ENCODE assay signal across 19 cellular contexts in genomic region chr3:64008487-64008886, GRCh38. TPM values are rescaled to one million over a fixed set of nuclear protein-coding genes. Genes with fewer than 3 reads are reported as not detected.
A peak's percentile ranks its signal among the peaks of the same experiment; 100 is the strongest.
DNase-seq lines count a peak whose midpoint lies in the region; ATAC-seq, FAIRE-seq and TF ChIP-seq lines count a peak whose summit lies in the region.
"Had no signal": no experiment of that assay in that cellular context is flagged by ENCODE, and none has a peak within 500 bp of the region (broad histone marks: within the 10 kb centered on the region; RNA-seq: fewer than 3 reads in every experiment).

No MANE protein-coding gene starts in this region.

- no peak overlapping the region for H4K5ac ChIP-seq in H1 (ENCODE audit: insufficient read length, low read depth, low read length)

- H3K4me3 ChIP-seq in CD4-positive, alpha-beta memory T cell (ENCODE audit: low read length in 2 of 2) = no peak overlapping the region
- H3K4me3 ChIP-seq in H1 (ENCODE audit: extremely low read depth in 1 of 4, insufficient read depth in 2 of 4, low read depth in 3 of 4, low read length in 4 of 4) = no peak overlapping the region
- no peak overlapping the region for H3K4me3 ChIP-seq in GM23338
- H3K4me3 ChIP-seq: esophagus muscularis mucosa, sigmoid colon had no signal

- no peak overlapping the region for H3K9ac ChIP-seq in H1 (replicated peaks in 1 of 4; ENCODE audit: extremely low read depth in 1 of 4, low read depth in 3 of 4, low read length in 3 of 4)
- H3K9ac ChIP-seq: parathyroid adenoma had no signal

- no peaks in the 10 kb centered on the region for H3K23me2 ChIP-seq in H1 (ENCODE audit: low read depth, low read length)

- H2AK5ac ChIP-seq in H1 (ENCODE audit: low read depth, low read length) = no peak overlapping the region

- no peaks in the 10 kb centered on the region for H3K9me3 Mint-ChIP-seq in CD4-positive, alpha-beta memory T cell
- H3K9me3 Mint-ChIP-seq in nephron (no peaks in the 10 kb centered on the region), natural killer cell (no peaks in the 10 kb centered on the region), GM23338 (no peaks in the 10 kb centered on the region)
- H3K9me3 Mint-ChIP-seq: activated T-cell treated with anti-CD3 and anti-CD28 coated beads, Interleukin-2, amount 50 U/mL, for 72 hours had no signal

- H3K27me3 ChIP-seq in CD4-positive, alpha-beta memory T cell (ENCODE audit: insufficient read depth, low read length) = no peaks in the 10 kb centered on the region
- H3K27me3 ChIP-seq in H1 (replicated peaks in 1 of 4; ENCODE audit: control insufficient read depth in 3 of 4, extremely low read depth in 1 of 4, insufficient read depth in 3 of 4, low read length in 3 of 4) = no peaks in the 10 kb centered on the region
- H3K27me3 ChIP-seq in GM23338 (ENCODE audit: insufficient read depth) = no peaks in the 10 kb centered on the region
- H3K27me3 ChIP-seq: esophagus muscularis mucosa, sigmoid colon had no signal

- H4K91ac ChIP-seq in H1 (replicated peaks; ENCODE audit: insufficient read length, low read length) = no peak overlapping the region

- H3K4ac ChIP-seq in H1 (replicated peaks; ENCODE audit: insufficient read length, low read depth, low read length) = no peak overlapping the region

- peak overlapping the region in 5 of 7 donors; percentile 29 to 84 (median 72) for H3K27ac Mint-ChIP-seq in CD4-positive, alpha-beta memory T cell
- H3K27ac Mint-ChIP-seq in nephron (peak overlapping the region; percentile 6 to 85 (median 63)), natural killer cell (peak overlapping the region in 1 of 2 donors; percentile 58), GM23338 (no peak overlapping the region)

- H2BK120ac ChIP-seq in H1 (replicated peaks; ENCODE audit: low read depth, low read length) = no peak overlapping the region

- no peaks in the 10 kb centered on the region for H3K27me3 Mint-ChIP-seq in CD4-positive, alpha-beta memory T cell
- H3K27me3 Mint-ChIP-seq in nephron (ENCODE audit: low read depth) (no peaks in the 10 kb centered on the region), natural killer cell (ENCODE audit: low read depth in 2 of 2) (no peaks in the 10 kb centered on the region), GM23338 (ENCODE audit: insufficient read depth, low read depth, poor library complexity) (no peaks in the 10 kb centered on the region)

- no peak for FAIRE-seq in H1 (lab: Jason Lieb, UNC)

- H3K4me2 ChIP-seq in H1 (ENCODE audit: insufficient read depth in 1 of 2, low read depth in 2 of 2, low read length in 2 of 2) (no peak overlapping the region), GM23338 (no peak overlapping the region)

- H3K36me3 Mint-ChIP-seq in CD4-positive, alpha-beta memory T cell = peaks cover 42 to 47% of the 10 kb centered on the region in 2 donors
- H3K36me3 Mint-ChIP-seq in nephron (ENCODE audit: low read depth) (peaks cover 50% of the 10 kb centered on the region), natural killer cell (peaks cover 23% of the 10 kb centered on the region), GM23338 (ENCODE audit: low read depth) (peaks cover 43% of the 10 kb centered on the region)

- TF ChIP-seq POLR2A in H1 (IDR thresholded peaks at IDR 0.05; ENCODE audit: control extremely low read depth in 1 of 2, low read depth in 2 of 2, low read length in 2 of 2) = no peak

- POLR2A ChIA-PET in CD4-positive, alpha-beta memory T cell (lab: Charles Lee; ENCODE audit: partially characterized antibody) = interaction anchor here (0.7 to 6.4 kb wide), 8 partner anchors 9 to 45 kb away, joined by 3 to 29 read pairs (median 4); partner anchors contain the start of gene PSMD6
- POLR2A ChIA-PET in H1 (lab: Charles Lee; ENCODE audit: partially characterized antibody) = interaction anchor here (1.3 to 2.7 kb wide), 3 partner anchors 10 to 443 kb away, joined by 3 to 12 read pairs (median 3); no protein-coding TSS in a partner anchor

- ATAC-seq in natural killer cell = no peak
- no peak for ATAC-seq in GM23338
- ATAC-seq: activated T-cell treated with anti-CD3 and anti-CD28 coated beads, Interleukin-2, amount 50 U/mL, for 72 hours; left ventricle myocardium superior had no signal

- no peak overlapping the region for H3K27ac ChIP-seq in CD4-positive, alpha-beta memory T cell (ENCODE audit: low read depth, low read length)
- no peak overlapping the region for H3K27ac ChIP-seq in H1 (ENCODE audit: low read depth, low read length)
- H3K27ac ChIP-seq in GM23338 (ENCODE audit: low read depth) = no peak overlapping the region
- H3K27ac ChIP-seq: parathyroid adenoma had no signal

- H3K4me3 Mint-ChIP-seq in CD4-positive, alpha-beta memory T cell = no peak overlapping the region
- H3K4me3 Mint-ChIP-seq in nephron (no peak overlapping the region), natural killer cell (no peak overlapping the region), GM23338 (no peak overlapping the region)
- H3K4me3 Mint-ChIP-seq: activated T-cell treated with anti-CD3 and anti-CD28 coated beads, Interleukin-2, amount 50 U/mL, for 72 hours had no signal

- peaks cover 0 to 4% of the 10 kb centered on the region in 2 experiments for H4K20me1 ChIP-seq in H1 (replicated peaks in 1 of 2; ENCODE audit: control insufficient read depth in 1 of 2, insufficient read depth in 2 of 2, low read length in 2 of 2)
- H4K20me1 ChIP-seq in GM23338 (replicated peaks; ENCODE audit: insufficient read depth) = peaks cover 4% of the 10 kb centered on the region; the same call in 1 of the 2 replicates

- TF ChIP-seq EP300 in H1 (IDR thresholded peaks at IDR 0.05; ENCODE audit: borderline replicate concordance in 1 of 2, low read depth in 2 of 2, low read length in 2 of 2) = no peak

- H4K8ac ChIP-seq in H1 (ENCODE audit: extremely low read depth, insufficient read depth, low read length) = peak overlapping the region; percentile 64; the same call in 1 of the 2 replicates

- TF ChIP-seq RAD21 in H1 (IDR thresholded peaks at IDR 0.05 in 1 of 2, conservative IDR thresholded peaks at IDR 0.05 in 1 of 2; ENCODE audit: low read depth in 2 of 2, low read length in 2 of 2) = no peak

- H3K36me3 ChIP-seq in CD4-positive, alpha-beta memory T cell (ENCODE audit: insufficient read depth, low read length) = peaks cover 96% of the 10 kb centered on the region
- H3K36me3 ChIP-seq in H1 (ENCODE audit: control insufficient read depth in 2 of 4, insufficient read depth in 4 of 4, low read length in 3 of 4) (peaks cover 22 to 71% (median 52%) of the 10 kb centered on the region in 4 experiments), GM23338 (ENCODE audit: insufficient read depth) (peaks cover 32% of the 10 kb centered on the region; the same call in 1 of the 2 replicates)

- intact Hi-C loops in CD4-positive, alpha-beta memory T cell (cut with micrococcal nuclease) = no loop called here
- intact Hi-C loops in natural killer cell (cut with micrococcal nuclease) = no loop called here

- H3K79me2 ChIP-seq in H1 (ENCODE audit: control insufficient read depth in 1 of 2, insufficient read depth in 2 of 2, low read length in 2 of 2) (no peaks in the 10 kb centered on the region), GM23338 (replicated peaks; ENCODE audit: insufficient read depth) (no peaks in the 10 kb centered on the region)
- H3K79me2 ChIP-seq: parathyroid adenoma had no signal

- no peak overlapping the region for H3K18ac ChIP-seq in H1 (ENCODE audit: extremely low read depth, low read length)

- no peak for DNase-seq in CD4-positive, alpha-beta memory T cell
- peak; percentile 16 for DNase-seq in OCI-M1 (lab: John Stamatoyannopoulos, UW)
- DNase-seq in H1 (ENCODE audit: low read depth in 1 of 2, low spot score in 2 of 2) = no peak
- no peak for DNase-seq in natural killer cell
- DNase-seq in activated CD8-positive, alpha-beta memory T cell treated with anti-CD3 and anti-CD28 coated beads for 24 hours = no peak
- no peak for DNase-seq in HuH-7 (ENCODE audit: low spot score)
- no peak for DNase-seq in GM23338 (ENCODE audit: low spot score)
- DNase-seq: activated CD4-positive, alpha-beta T cell treated with anti-CD3 and anti-CD28 coated beads, Interleukin-2, amount 50 U/mL, for 4 hours; activated T-cell treated with anti-CD3 and anti-CD28 coated beads, Interleukin-2, amount 50 U/mL, for 72 hours; Caco-2; caudate nucleus; left ventricle myocardium superior; NCI-H1417; NCI-H526; sigmoid colon; stimulated activated naive CD4-positive, alpha-beta T cell had no signal

- CTCF ChIA-PET in CD4-positive, alpha-beta memory T cell (lab: Charles Lee; ENCODE audit: partially characterized antibody) = interaction anchor here (1.0 to 5.1 kb wide), 10 partner anchors 9 to 47 kb away, joined by 3 to 36 read pairs (median 6); partner anchors contain the start of gene PSMD6
- CTCF ChIA-PET in H1 (lab: Charles Lee; ENCODE audit: partially characterized antibody) = interaction anchor here (1.2 to 4.1 kb wide), 4 partner anchors 12 to 16 kb away, joined by 3 to 25 read pairs (median 4); partner anchors contain the start of gene PSMD6

- H2BK12ac ChIP-seq in H1 (ENCODE audit: low read depth, low read length) = no peak overlapping the region

- TF ChIP-seq CTCF in H1 (IDR thresholded peaks at IDR 0.05; ENCODE audit: control extremely low read depth in 1 of 3, insufficient read depth in 1 of 3, low read depth in 1 of 3, low read length in 3 of 3) (no peak), nephron (IDR thresholded peaks at IDR 0.05; ENCODE audit: unreplicated experiment in 3 of 3) (no peak), natural killer cell (IDR thresholded peaks at IDR 0.05) (no peak), GM23338 (conservative IDR thresholded peaks at IDR 0.05; ENCODE audit: low read depth in 2 of 2) (no peak)

- no peak overlapping the region for H3K23ac ChIP-seq in H1 (ENCODE audit: insufficient read length)

- H2BK5ac ChIP-seq in H1 (ENCODE audit: low read depth, low read length) = no peak overlapping the region

- H3K4me1 Mint-ChIP-seq in CD4-positive, alpha-beta memory T cell = peaks cover 9 to 19% (median 12%) of the 10 kb centered on the region in 4 donors
- H3K4me1 Mint-ChIP-seq in nephron = peaks cover 16% of the 10 kb centered on the region
- H3K4me1 Mint-ChIP-seq in natural killer cell = peaks cover 10 to 11% of the 10 kb centered on the region in 2 donors
- no peaks in the 10 kb centered on the region for H3K4me1 Mint-ChIP-seq in GM23338

- H3K14ac ChIP-seq in H1 (ENCODE audit: insufficient read length) = no peak overlapping the region

- no peak overlapping the region for H2BK20ac ChIP-seq in H1 (ENCODE audit: low read length)

- H2AFZ ChIP-seq in H1 (ENCODE audit: low read length) (no peak overlapping the region), GM23338 (no peak overlapping the region)
- H2AFZ ChIP-seq: parathyroid adenoma had no signal

- no peaks in the 10 kb centered on the region for H3K79me1 ChIP-seq in H1 (ENCODE audit: low read depth, low read length)

- H3K4me1 ChIP-seq in CD4-positive, alpha-beta memory T cell (ENCODE audit: insufficient read depth, low read length) = no peaks in the 10 kb centered on the region
- H3K4me1 ChIP-seq in H1 (replicated peaks in 1 of 4; ENCODE audit: control insufficient read depth in 3 of 4, insufficient read depth in 4 of 4, low read length in 3 of 4) (no peaks in the 10 kb centered on the region), GM23338 (ENCODE audit: insufficient read depth) (no peaks in the 10 kb centered on the region)
- H3K4me1 ChIP-seq: Caco-2 had no signal

- no peaks in the 10 kb centered on the region for H3K9me2 ChIP-seq in GM23338 (ENCODE audit: insufficient read depth)

- H3F3A ChIP-seq in GM23338 (replicated peaks; ENCODE audit: low read depth) = no peaks in the 10 kb centered on the region; the same call in 1 of the 2 replicates

- H3K9me3 ChIP-seq in CD4-positive, alpha-beta memory T cell (ENCODE audit: control insufficient read depth in 1 of 2, low read length in 2 of 2) = no peaks in the 10 kb centered on the region
- H3K9me3 ChIP-seq in H1 (ENCODE audit: insufficient read depth in 2 of 2, low read depth in 1 of 2, low read length in 1 of 2) = no peaks in the 10 kb centered on the region
- H3K9me3 ChIP-seq: Caco-2, esophagus muscularis mucosa, sigmoid colon had no signal

- H2BK15ac ChIP-seq in H1 (ENCODE audit: low read length) = no peak overlapping the region

- no peak overlapping the region for H3K56ac ChIP-seq in H1 (replicated peaks; ENCODE audit: insufficient read length, low read depth, low read length)

- WGBS in H1 (ENCODE audit: extremely low coverage in 1 of 2, insufficient coverage in 1 of 2, insufficient read length in 1 of 2, insufficient replicate concordance in 2 of 2, low coverage in 1 of 2, low lambda C conversion rate in 2 of 2, missing lambda C conversion rate in 1 of 2), 2 experiments = 93% methylated on average over 5 of the region's 5 CpGs; no CpG with 5 or more reads in 1 of the 2 experiments

RNA-seq across cellular contexts. Expression of gene PSMD6, which starts 14.8 kb away (rescaled TPM):
- total RNA-seq in CD4-positive, alpha-beta memory T cell = 10 to 100 TPM; 65.7 to 68.1 TPM
- polyA plus RNA-seq in CD4-positive, alpha-beta memory T cell = 100 to 1,000 TPM; 127 to 152 TPM
- 99.6 and 104 TPM in 2 replicates for total RNA-seq in H1 (2021; fragmentation: NEBNext Ultra II Directional; extraction: Animal tissue kit (Norgen Biotek cat#: 25700))
- 31.9 and 43.7 TPM in 2 replicates for polyA plus RNA-seq in H1 (2011; rRNA removed)
- 64.1 TPM for polyA plus RNA-seq in H1 (2011; cell fraction: cytosol; rRNA removed)
- polyA plus RNA-seq in H1 (2011; cell fraction: nucleus; rRNA removed) = 39.6 TPM
- polyA plus RNA-seq in H1 (2012, experiment 1 of 2) = 91.1 to 107 TPM (median 94.8 TPM) in 4 replicates
- 14.2 TPM for polyA plus RNA-seq in H1 (2012, experiment 2 of 2)
- polyA plus RNA-seq in H1 (2013, experiment 1 of 2) = 105 TPM
- polyA plus RNA-seq in H1 (2013, experiment 2 of 2) = 106 TPM
- 30.3 and 32.6 TPM in 2 replicates for polyA minus RNA-seq in H1 (2011; rRNA and poly(A)+ RNA removed)
- polyA minus RNA-seq in H1 (2011; cell fraction: cytosol; rRNA and poly(A)+ RNA removed) = 36.3 TPM
- 61.2 TPM for polyA minus RNA-seq in H1 (2011; cell fraction: nucleus; rRNA and poly(A)+ RNA removed)
- 100 to 1,000 TPM in 2 of 3 donors, 10 to 100 TPM in 1; 84.4 to 105 (median 102) TPM for total RNA-seq in natural killer cell
- total RNA-seq in GM23338 (2014; rRNA removed; shearing (Covaris generic)) = 98.1 and 108 TPM in 2 replicates
- 195 and 205 TPM in 2 replicates for polyA plus RNA-seq in GM23338 (2016; fragmentation: Nextera tagmentation; extraction: Ambion mirVana)
